ENCODE assay signal across 8 cellular contexts in the genomic region with DNA sequence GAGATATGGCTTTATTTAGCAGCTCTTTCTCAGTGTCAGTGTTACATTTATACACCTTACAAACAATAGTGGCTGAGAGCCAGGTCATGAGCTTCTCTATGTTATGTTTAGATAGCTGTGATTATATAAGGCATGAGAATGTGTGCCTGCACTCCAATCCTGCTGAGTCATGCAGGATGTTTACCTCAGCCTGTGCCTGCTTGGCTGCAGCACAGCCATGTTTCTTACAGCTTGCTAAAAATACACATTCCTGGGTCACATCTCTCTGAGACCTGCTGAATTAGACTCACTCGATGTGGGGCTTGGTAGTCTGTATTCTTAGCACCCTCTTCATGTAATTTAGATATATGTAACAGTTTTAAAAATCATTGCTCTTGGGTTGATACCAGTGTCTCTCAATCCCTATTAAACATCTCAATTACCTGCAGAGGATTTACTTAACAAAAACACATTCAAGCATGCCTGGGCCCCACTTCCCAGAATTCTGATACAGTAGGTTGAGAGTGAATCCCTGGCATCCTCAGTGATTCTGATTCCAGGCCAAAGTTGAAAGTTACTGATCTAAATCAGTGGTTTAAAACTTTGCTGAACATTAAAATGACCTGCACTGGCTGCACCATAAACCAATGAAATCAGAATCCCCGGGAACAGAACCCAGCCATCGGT.
DNase-seq lines count a peak whose midpoint lies in the region; ATAC-seq and TF ChIP-seq lines count a peak whose summit lies in the region.

No MANE protein-coding gene starts in this region.

- peak overlapping the region; percentile 14 to 60 for H3K27ac ChIP-seq in prostate gland

- intact Hi-C loops in prostate gland (cut with DNase I): no loop called here

- ATAC-seq in GM21526 (IDR thresholded peaks at IDR 0.05; ENCODE audit: low FRiP score, unreplicated experiment): no peak
- ATAC-seq in GM18498 (IDR thresholded peaks at IDR 0.05; ENCODE audit: unreplicated experiment): no peak

- WGBS in prostate gland: 61% methylated on average over 3 of the region's 3 CpGs

- TF ChIP-seq POLR2A in prostate gland (IDR thresholded peaks at IDR 0.05): no peak

- peaks cover 3% of the 10 kb centered on the region for H3K4me1 ChIP-seq in prostate gland (replicated peaks)

- DNase-seq in GM04504 (ENCODE audit: low read depth) (peak; percentile 69), fibroblast of mammary gland (ENCODE audit: low read depth) (peak; percentile 92), prostate gland (ENCODE audit: low spot score) (peak; percentile 28), NCI-H1105 treated with DMSO at 0.1 percent for 48 hours (lab: John Stamatoyannopoulos, UW) (no peak), NCI-H1436 (lab: John Stamatoyannopoulos, UW) (no peak)

- TF ChIP-seq CTCF in fibroblast of mammary gland (conservative IDR thresholded peaks at IDR 0.05; ENCODE audit: control insufficient read depth, insufficient read depth, low read depth, low read length) (no peak), prostate gland (IDR thresholded peaks at IDR 0.05) (no peak)

- no peaks in the 10 kb centered on the region for H3K36me3 ChIP-seq in prostate gland

- H3K9me3 ChIP-seq in prostate gland: no peaks in the 10 kb centered on the region

- H3K4me3 ChIP-seq in fibroblast of mammary gland (ENCODE audit: control insufficient read depth, low read depth, low read length) (no peak overlapping the region), prostate gland (no peak overlapping the region)

- H3K27me3 ChIP-seq in prostate gland (replicated peaks; ENCODE audit: insufficient read depth): no peaks in the 10 kb centered on the region

TF ChIP-seq in PFSK-1, 5 proteins besides CTCF, POLR2A, EP300 and RAD21:
- TF ChIP-seq, protein P1, sequence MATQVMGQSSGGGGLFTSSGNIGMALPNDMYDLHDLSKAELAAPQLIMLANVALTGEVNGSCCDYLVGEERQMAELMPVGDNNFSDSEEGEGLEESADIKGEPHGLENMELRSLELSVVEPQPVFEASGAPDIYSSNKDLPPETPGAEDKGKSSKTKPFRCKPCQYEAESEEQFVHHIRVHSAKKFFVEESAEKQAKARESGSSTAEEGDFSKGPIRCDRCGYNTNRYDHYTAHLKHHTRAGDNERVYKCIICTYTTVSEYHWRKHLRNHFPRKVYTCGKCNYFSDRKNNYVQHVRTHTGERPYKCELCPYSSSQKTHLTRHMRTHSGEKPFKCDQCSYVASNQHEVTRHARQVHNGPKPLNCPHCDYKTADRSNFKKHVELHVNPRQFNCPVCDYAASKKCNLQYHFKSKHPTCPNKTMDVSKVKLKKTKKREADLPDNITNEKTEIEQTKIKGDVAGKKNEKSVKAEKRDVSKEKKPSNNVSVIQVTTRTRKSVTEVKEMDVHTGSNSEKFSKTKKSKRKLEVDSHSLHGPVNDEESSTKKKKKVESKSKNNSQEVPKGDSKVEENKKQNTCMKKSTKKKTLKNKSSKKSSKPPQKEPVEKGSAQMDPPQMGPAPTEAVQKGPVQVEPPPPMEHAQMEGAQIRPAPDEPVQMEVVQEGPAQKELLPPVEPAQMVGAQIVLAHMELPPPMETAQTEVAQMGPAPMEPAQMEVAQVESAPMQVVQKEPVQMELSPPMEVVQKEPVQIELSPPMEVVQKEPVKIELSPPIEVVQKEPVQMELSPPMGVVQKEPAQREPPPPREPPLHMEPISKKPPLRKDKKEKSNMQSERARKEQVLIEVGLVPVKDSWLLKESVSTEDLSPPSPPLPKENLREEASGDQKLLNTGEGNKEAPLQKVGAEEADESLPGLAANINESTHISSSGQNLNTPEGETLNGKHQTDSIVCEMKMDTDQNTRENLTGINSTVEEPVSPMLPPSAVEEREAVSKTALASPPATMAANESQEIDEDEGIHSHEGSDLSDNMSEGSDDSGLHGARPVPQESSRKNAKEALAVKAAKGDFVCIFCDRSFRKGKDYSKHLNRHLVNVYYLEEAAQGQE (IDR thresholded peaks at IDR 0.05; ENCODE audit: insufficient read depth in 1 of 2, low read depth in 2 of 2, low read length in 2 of 2): no peak
- peak; percentile 49 for TF ChIP-seq FOXP2 (optimal IDR thresholded peaks at IDR 0.05; ENCODE audit: borderline replicate concordance, extremely low read depth, extremely low read length, insufficient read depth)
- no peak for TF ChIP-seq TAF1 (IDR thresholded peaks at IDR 0.05; ENCODE audit: borderline replicate concordance, insufficient read depth, low read length)
- no peak for TF ChIP-seq POLR2AphosphoS5 (IDR thresholded peaks at IDR 0.05; ENCODE audit: low read depth, low read length)

Comparison
In these comparisons a context has a peak if more than half of its experiments do, and no peak if none do; other contexts are left out.
1. DNase-seq: peak in GM04504 (single experiment), fibroblast of mammary gland (single experiment) and prostate gland (single experiment); none in NCI-H1105 treated with DMSO at 0.1 percent for 48 hours (single experiment) and NCI-H1436 (single experiment).